Comparison of ENCODE assay signal across 18 cellular contexts in the genomic region with DNA sequence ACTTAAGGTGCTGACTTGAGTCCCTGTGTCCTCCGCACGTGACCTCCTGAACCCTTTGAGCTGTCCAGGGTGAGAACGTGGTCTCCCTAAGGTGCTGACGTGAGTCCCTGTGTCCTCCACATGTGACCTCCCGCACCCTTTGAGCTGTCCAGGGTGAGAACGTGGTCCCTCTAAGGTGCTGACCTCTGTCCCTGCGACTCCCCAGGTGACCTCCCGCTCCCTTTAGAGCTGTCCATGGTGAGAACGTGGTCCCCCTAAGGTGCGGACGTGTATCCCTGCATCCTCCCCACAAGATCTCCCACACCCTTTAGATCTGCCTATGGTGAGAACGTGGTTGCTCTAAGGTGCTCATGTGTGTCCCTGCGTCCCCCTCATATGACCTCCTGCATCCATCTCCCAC.
DNase-seq lines count a peak whose midpoint lies in the region; ATAC-seq and TF ChIP-seq lines count a peak whose summit lies in the region.
"Had no signal": no experiment of that assay in that cellular context is flagged by ENCODE, and none has a peak within 500 bp of the region (broad histone marks: within the 10 kb centered on the region; RNA-seq: fewer than 3 reads in every experiment).

No MANE protein-coding gene starts in this region.

- H3K27ac ChIP-seq in left ventricle myocardium inferior (replicated peaks) = no peak overlapping the region
- H3K27ac ChIP-seq: BLaER1 had no signal

- H3K4me1 Mint-ChIP-seq in natural killer cell treated with Interleukin-12 subunit alpha and Interleukin-12 subunit beta and Interleukin-15 and Interleukin-18, amount 100 ng/mL, for 72 hours (ENCODE audit: low read depth in 2 of 2) = no peaks in the 10 kb centered on the region
- no peaks in the 10 kb centered on the region for H3K4me1 Mint-ChIP-seq in activated CD8-positive, alpha-beta T cell treated with anti-CD3 and anti-CD28 coated beads, Interleukin-2, amount 10 ng/mL, durations not matched to agents 7 days and 5 days (ENCODE audit: low read depth)
- H3K4me1 Mint-ChIP-seq: CD14-positive monocyte; CD4-positive, alpha-beta memory T cell had no signal

- no peak for TF ChIP-seq CTCF in left ventricle myocardium inferior (IDR thresholded peaks at IDR 0.05; ENCODE audit: borderline replicate concordance)

- H3K4me3 ChIP-seq in left ventricle myocardium inferior = no peak overlapping the region
- H3K4me3 ChIP-seq: BLaER1 had no signal

- POLR2A ChIA-PET in activated CD8-positive, alpha-beta T cell treated with anti-CD3 and anti-CD28 coated beads, Interleukin-2, amount 10 ng/mL, durations not matched to agents 7 days and 5 days (lab: Charles Lee) = no interaction called here

- H3K4me1 ChIP-seq in left ventricle myocardium inferior = no peaks in the 10 kb centered on the region

- peaks cover 23 to 30% of the 10 kb centered on the region in 2 donors for H3K27me3 Mint-ChIP-seq in natural killer cell treated with Interleukin-12 subunit alpha and Interleukin-12 subunit beta and Interleukin-15 and Interleukin-18, amount 100 ng/mL, for 72 hours
- peaks cover 2% of the 10 kb centered on the region for H3K27me3 Mint-ChIP-seq in activated CD8-positive, alpha-beta T cell treated with anti-CD3 and anti-CD28 coated beads, Interleukin-2, amount 10 ng/mL, durations not matched to agents 7 days and 5 days (ENCODE audit: low read depth)

- no peaks in the 10 kb centered on the region for H3K36me3 ChIP-seq in left ventricle myocardium inferior
- H3K36me3 ChIP-seq: BLaER1 had no signal

- peak; percentile 51 for DNase-seq in cardiac septum (ENCODE audit: low spot score)
- no peak for DNase-seq in left ventricle myocardium inferior
- DNase-seq in natural killer cell treated with Interleukin-12 subunit alpha and Interleukin-12 subunit beta and Interleukin-15 and Interleukin-18, amount 100 ng/mL, for 72 hours (ENCODE audit: low spot score) = no peak
- peak; percentile 35 for DNase-seq in posterior vena cava (ENCODE audit: low spot score)
- DNase-seq in activated CD8-positive, alpha-beta T cell treated with anti-CD3 and anti-CD28 coated beads, Interleukin-2, amount 10 ng/mL, durations not matched to agents 7 days and 5 days = no peak
- no peak for DNase-seq in NK-92 treated with Interleukin-12 subunit alpha and Interleukin-12 subunit beta, amount 100 ng/mL, for 24 hours (lab: John Stamatoyannopoulos, UW)
- DNase-seq: 8988T; CD4-positive, alpha-beta memory T cell; DMS153; DMS79; GDM1; H7; HFFc6; IMR-90 had no signal

- H3K4me3 Mint-ChIP-seq in natural killer cell treated with Interleukin-12 subunit alpha and Interleukin-12 subunit beta and Interleukin-15 and Interleukin-18, amount 100 ng/mL, for 72 hours = no peak overlapping the region
- H3K4me3 Mint-ChIP-seq in activated CD8-positive, alpha-beta T cell treated with anti-CD3 and anti-CD28 coated beads, Interleukin-2, amount 10 ng/mL, durations not matched to agents 7 days and 5 days = no peak overlapping the region
- H3K4me3 Mint-ChIP-seq: CD14-positive monocyte; CD4-positive, alpha-beta memory T cell; HFFc6 had no signal

- H3K9me3 Mint-ChIP-seq in natural killer cell treated with Interleukin-12 subunit alpha and Interleukin-12 subunit beta and Interleukin-15 and Interleukin-18, amount 100 ng/mL, for 72 hours = no peaks in the 10 kb centered on the region
- H3K9me3 Mint-ChIP-seq in activated CD8-positive, alpha-beta T cell treated with anti-CD3 and anti-CD28 coated beads, Interleukin-2, amount 10 ng/mL, durations not matched to agents 7 days and 5 days (ENCODE audit: insufficient read depth) = no peaks in the 10 kb centered on the region
- H3K9me3 Mint-ChIP-seq: CD4-positive, alpha-beta memory T cell had no signal

- H3K9me3 ChIP-seq in left ventricle myocardium inferior (replicated peaks) = no peaks in the 10 kb centered on the region
- H3K9me3 ChIP-seq: BLaER1 had no signal

- no peak overlapping the region for H3K27ac Mint-ChIP-seq in natural killer cell treated with Interleukin-12 subunit alpha and Interleukin-12 subunit beta and Interleukin-15 and Interleukin-18, amount 100 ng/mL, for 72 hours
- no peak overlapping the region for H3K27ac Mint-ChIP-seq in activated CD8-positive, alpha-beta T cell treated with anti-CD3 and anti-CD28 coated beads, Interleukin-2, amount 10 ng/mL, durations not matched to agents 7 days and 5 days
- H3K27ac Mint-ChIP-seq: CD14-positive monocyte, HFFc6 had no signal

- intact Hi-C loops in cardiac septum (cut with DNase I) (no loop called here), left ventricle myocardium inferior (cut with micrococcal nuclease) (no loop called here), posterior vena cava (cut with DNase I) (no loop called here)

- H3K27me3 ChIP-seq in left ventricle myocardium inferior (ENCODE audit: low read depth) = peaks cover 70% of the 10 kb centered on the region
- H3K27me3 ChIP-seq: BLaER1 had no signal

- H3K36me3 Mint-ChIP-seq in natural killer cell treated with Interleukin-12 subunit alpha and Interleukin-12 subunit beta and Interleukin-15 and Interleukin-18, amount 100 ng/mL, for 72 hours = no peaks in the 10 kb centered on the region
- no peaks in the 10 kb centered on the region for H3K36me3 Mint-ChIP-seq in activated CD8-positive, alpha-beta T cell treated with anti-CD3 and anti-CD28 coated beads, Interleukin-2, amount 10 ng/mL, durations not matched to agents 7 days and 5 days (ENCODE audit: low read depth)
- H3K36me3 Mint-ChIP-seq: CD14-positive monocyte; CD4-positive, alpha-beta memory T cell had no signal

- peak; percentile 21 to 44 for ATAC-seq in natural killer cell treated with Interleukin-12 subunit alpha and Interleukin-12 subunit beta and Interleukin-15 and Interleukin-18, amount 100 ng/mL, for 72 hours
- ATAC-seq in GM18498 (IDR thresholded peaks at IDR 0.05; ENCODE audit: unreplicated experiment) = no peak
- ATAC-seq in activated CD8-positive, alpha-beta T cell treated with anti-CD3 and anti-CD28 coated beads, Interleukin-2, amount 10 ng/mL, durations not matched to agents 7 days and 5 days = no peak
- ATAC-seq: HCT116 had no signal

- CTCF ChIA-PET in activated CD8-positive, alpha-beta T cell treated with anti-CD3 and anti-CD28 coated beads, Interleukin-2, amount 10 ng/mL, durations not matched to agents 7 days and 5 days (lab: Charles Lee) = no interaction called here

Comparison
In these comparisons a context has a peak if more than half of its experiments do, and no peak if none do; other contexts are left out.
1. DNase-seq: peak in cardiac septum (single experiment) and posterior vena cava (single experiment); none in left ventricle myocardium inferior (single experiment), natural killer cell treated with Interleukin-12 subunit alpha and Interleukin-12 subunit beta and Interleukin-15 and Interleukin-18, amount 100 ng/mL, for 72 hours (single experiment), activated CD8-positive, alpha-beta T cell treated with anti-CD3 and anti-CD28 coated beads, Interleukin-2, amount 10 ng/mL, durations not matched to agents 7 days and 5 days (single experiment) and NK-92 treated with Interleukin-12 subunit alpha and Interleukin-12 subunit beta, amount 100 ng/mL, for 24 hours (single experiment).
2. ATAC-seq: peak in natural killer cell treated with Interleukin-12 subunit alpha and Interleukin-12 subunit beta and Interleukin-15 and Interleukin-18, amount 100 ng/mL, for 72 hours (2 of 2); none in GM18498 (single experiment) and activated CD8-positive, alpha-beta T cell treated with anti-CD3 and anti-CD28 coated beads, Interleukin-2, amount 10 ng/mL, durations not matched to agents 7 days and 5 days (single experiment).